19 cellular contexts compared by ENCODE assay signal in genomic region chr10:124575107-124576035, GRCh38.
DNase-seq lines count a peak whose midpoint lies in the region; ATAC-seq and TF ChIP-seq lines count a peak whose summit lies in the region.
"Had no signal": no experiment of that assay in that cellular context is flagged by ENCODE, and none has a peak within 500 bp of the region (broad histone marks: within the 10 kb centered on the region; RNA-seq: fewer than 3 reads in every experiment).

No MANE protein-coding gene starts in this region.

- ATAC-seq in Panc1: peak; percentile 27; the same call in 1 of the 2 replicates
- ATAC-seq in left lung: no peak
- no peak for ATAC-seq in GM19351 (IDR thresholded peaks at IDR 0.05; ENCODE audit: unreplicated experiment)
- ATAC-seq: HCT116, K562 had no signal

- CTCF ChIA-PET in Panc1 (lab: Charles Lee): interaction anchor here (0.8 kb wide), 1 partner anchor 321 kb away, joined by 3 read pairs; no protein-coding TSS in a partner anchor
- CTCF ChIA-PET in mammary epithelial cell (lab: Charles Lee; ENCODE audit: low non-redundant PET): interaction anchor here (0.6 kb wide), 1 partner anchor 170 kb away, joined by 3 read pairs; no protein-coding TSS in a partner anchor

- H3K27me3 Mint-ChIP-seq in H9 (ENCODE audit: low read depth) (peaks cover 4% of the 10 kb centered on the region), progenitor cell of endocrine pancreas (no peaks in the 10 kb centered on the region)
- H3K27me3 Mint-ChIP-seq: B cell; CD4-positive, CD25-positive, alpha-beta regulatory T cell had no signal

- H2BK12ac ChIP-seq in H9 (ENCODE audit: insufficient read length, low read depth, low read length): no peak overlapping the region

- H3K18ac ChIP-seq in H9 (ENCODE audit: insufficient read length, low read depth, low read length): no peak overlapping the region

- POLR2A ChIA-PET in Panc1 (lab: Charles Lee): no interaction called here

- no peaks in the 10 kb centered on the region for H3K27me3 ChIP-seq in H9 (ENCODE audit: insufficient read depth, low read length)
- H3K27me3 ChIP-seq in Panc1 (ENCODE audit: control insufficient read depth, insufficient read depth, low read length): no peaks in the 10 kb centered on the region
- no peaks in the 10 kb centered on the region for H3K27me3 ChIP-seq in left lung
- H3K27me3 ChIP-seq in mammary epithelial cell (ENCODE audit: insufficient read depth, low read length): no peaks in the 10 kb centered on the region

- H4K5ac ChIP-seq in H9 (ENCODE audit: insufficient read length, low read depth, low read length): no peak overlapping the region

- peaks cover 0 to 4% of the 10 kb centered on the region in 2 experiments; a peak in 2 of 4 replicates for H3K4me1 Mint-ChIP-seq in H9
- H3K4me1 Mint-ChIP-seq in progenitor cell of endocrine pancreas (ENCODE audit: low read depth): no peaks in the 10 kb centered on the region
- H3K4me1 Mint-ChIP-seq: CD4-positive, CD25-positive, alpha-beta regulatory T cell had no signal

- BruUV-seq in Panc1 (replicated peaks; lab: Mats Ljungman, UMichigan): no TSS peak
- BruUV-seq in mammary epithelial cell (replicated peaks; lab: Mats Ljungman, UMichigan): no TSS peak

- no peaks in the 10 kb centered on the region for H3K9me3 ChIP-seq in H9 (ENCODE audit: control insufficient read depth, low read depth, low read length)
- H3K9me3 ChIP-seq in Panc1 (ENCODE audit: control insufficient read depth, insufficient read depth, low read depth, low read length): no peaks in the 10 kb centered on the region
- H3K9me3 ChIP-seq in left lung: no peaks in the 10 kb centered on the region
- no peaks in the 10 kb centered on the region for H3K9me3 ChIP-seq in mammary epithelial cell (replicated peaks; ENCODE audit: insufficient read depth, low read length)

- no peaks in the 10 kb centered on the region for H3K23me2 ChIP-seq in H9 (ENCODE audit: insufficient read length, low read depth, low read length, poor library complexity, severe bottlenecking)

- no peak overlapping the region for H2BK15ac ChIP-seq in H9 (ENCODE audit: low read depth, low read length)

- H3K9me3 Mint-ChIP-seq in H9: peaks cover 6 to 7% of the 10 kb centered on the region in 2 experiments
- peaks cover 5% of the 10 kb centered on the region for H3K9me3 Mint-ChIP-seq in progenitor cell of endocrine pancreas (ENCODE audit: low read depth)

- H2AFZ ChIP-seq in H9 (ENCODE audit: low read length) (no peak overlapping the region), mammary epithelial cell (ENCODE audit: low read depth, low read length) (no peak overlapping the region)

- peak overlapping the region in 2 of 3 experiments; percentile 29 to 73; a peak in 2 of 7 replicates for H3K27ac Mint-ChIP-seq in H9
- H3K27ac Mint-ChIP-seq in progenitor cell of endocrine pancreas: peak overlapping the region; percentile 33
- H3K27ac Mint-ChIP-seq: B cell had no signal

- H3K4me1 ChIP-seq in H9 (ENCODE audit: insufficient read depth, low read length) (no peaks in the 10 kb centered on the region), Panc1 (ENCODE audit: control insufficient read depth, insufficient read depth, low read length) (no peaks in the 10 kb centered on the region), left lung (no peaks in the 10 kb centered on the region), mammary epithelial cell (ENCODE audit: insufficient read depth, low read length) (peaks cover 9% of the 10 kb centered on the region)
- H3K4me1 ChIP-seq: Caco-2 had no signal

- H3K4ac ChIP-seq in H9 (ENCODE audit: low read depth, low read length): no peak overlapping the region

- H3K56ac ChIP-seq in H9 (ENCODE audit: insufficient read length, low read depth, low read length): no peak overlapping the region

- H3K79me2 ChIP-seq in H9 (ENCODE audit: insufficient read depth, low read length) (no peaks in the 10 kb centered on the region), mammary epithelial cell (ENCODE audit: insufficient read depth, low read length) (no peaks in the 10 kb centered on the region)

- H3K4me3 ChIP-seq in Panc1 (ENCODE audit: low read depth in 2 of 2, low read length in 2 of 2): no peak overlapping the region
- no peak overlapping the region for H3K4me3 ChIP-seq in left lung
- H3K4me3 ChIP-seq in mammary epithelial cell (replicated peaks in 1 of 3; ENCODE audit: insufficient read depth in 1 of 3, low read depth in 2 of 3, low read length in 3 of 3): no peak overlapping the region
- H3K4me3 ChIP-seq: K562 had no signal

- H3K79me1 ChIP-seq in H9 (ENCODE audit: insufficient read depth, low read depth, low read length, poor library complexity, severe bottlenecking): no peaks in the 10 kb centered on the region

- no peak for TF ChIP-seq CTCF in H9 (conservative IDR thresholded peaks at IDR 0.05)
- no peak for TF ChIP-seq CTCF in Panc1 (IDR thresholded peaks at IDR 0.05)
- no peak for TF ChIP-seq CTCF in left lung (IDR thresholded peaks at IDR 0.05)
- TF ChIP-seq CTCF in progenitor cell of endocrine pancreas (IDR thresholded peaks at IDR 0.05; ENCODE audit: unreplicated experiment): no peak
- TF ChIP-seq CTCF in mammary epithelial cell (conservative IDR thresholded peaks at IDR 0.05 in 1 of 2, IDR thresholded peaks at IDR 0.05 in 1 of 2; ENCODE audit: extremely low read depth in 1 of 2, insufficient read depth in 1 of 2, low read depth in 1 of 2, low read length in 2 of 2): no peak

- H3K4me2 ChIP-seq in H9 (ENCODE audit: insufficient read depth, insufficient read length, low read length): no peak overlapping the region
- no peak overlapping the region for H3K4me2 ChIP-seq in mammary epithelial cell (ENCODE audit: insufficient read depth, low read depth, low read length)

- no peak overlapping the region for H3T11ph ChIP-seq in H9 (ENCODE audit: low read length)

- in situ Hi-C loops in Panc1 (cut with HindIII; ENCODE audit: low pct_unique_long_range_greater_than_20kb, low sequenced_read_pairs): no loop called here
- in situ Hi-C loops in mammary epithelial cell (cut with MboI; ENCODE audit: low sequenced_read_pairs in 2 of 2): no loop called here

- DNase-seq in H9 (no peak), Panc1 (ENCODE audit: low read depth, low spot score) (no peak), left lung (peak; percentile 21 to 63), progenitor cell of endocrine pancreas (ENCODE audit: low spot score, unreplicated experiment) (no peak), cerebellar cortex (ENCODE audit: low spot score) (no peak), mammary epithelial cell (no peak)
- DNase-seq: CD4-positive, CD25-positive, alpha-beta regulatory T cell; DMS153; EL; NCI-H1417 treated with DMSO at 0.1 percent for 48 hours; NCI-H2029; NCI-H2171 treated with DMSO at 0.1 percent for 48 hours; NCI-H446 treated with DMSO at 0.1 percent for 48 hours; NCI-H748 treated with DMSO at 0.1 percent for 48 hours had no signal

- H4K91ac ChIP-seq in H9 (ENCODE audit: insufficient read length, low read depth, low read length): no peak overlapping the region

- H3K23ac ChIP-seq in H9 (ENCODE audit: insufficient read length, low read depth, low read length): no peak overlapping the region

- H3K36me3 Mint-ChIP-seq in H9 (ENCODE audit: insufficient read depth in 1 of 3, low read depth in 3 of 3) (peaks cover 0 to 2% (median 0%) of the 10 kb centered on the region in 3 experiments; a peak in 1 of 7 replicates), progenitor cell of endocrine pancreas (ENCODE audit: insufficient read depth) (no peaks in the 10 kb centered on the region)

- H4K20me1 ChIP-seq in H9 (ENCODE audit: control insufficient read depth, insufficient read depth, insufficient read length): no peaks in the 10 kb centered on the region
- H4K20me1 ChIP-seq in mammary epithelial cell (ENCODE audit: insufficient read depth, low read length): no peaks in the 10 kb centered on the region

- no peaks in the 10 kb centered on the region for H3K36me3 ChIP-seq in Panc1 (ENCODE audit: control insufficient read depth, insufficient read depth, low read length)
- no peaks in the 10 kb centered on the region for H3K36me3 ChIP-seq in left lung
- no peaks in the 10 kb centered on the region for H3K36me3 ChIP-seq in mammary epithelial cell (ENCODE audit: insufficient read depth, low read length)

- no peak overlapping the region for H2BK120ac ChIP-seq in H9 (ENCODE audit: low read depth, low read length, poor library complexity, severe bottlenecking)

- no peak overlapping the region for H2AK5ac ChIP-seq in H9 (ENCODE audit: insufficient read length, low read length)

- H3K4me3 Mint-ChIP-seq in H9 (no peak overlapping the region), progenitor cell of endocrine pancreas (ENCODE audit: low read depth) (no peak overlapping the region)
- H3K4me3 Mint-ChIP-seq: B cell had no signal

- intact Hi-C loops in Panc1 (cut with micrococcal nuclease; ENCODE audit: unreplicated experiment): no loop called here
- intact Hi-C loops in left lung (cut with DNase I): no loop called here
- intact Hi-C loops in mammary epithelial cell (cut with micrococcal nuclease): no loop called here

- H2BK5ac ChIP-seq in H9 (ENCODE audit: insufficient read length, low read length): no peak overlapping the region

- dilution Hi-C loops in mammary epithelial cell (cut with HindIII; ENCODE audit: low sequenced_read_pairs): no loop called here

- H3K27ac ChIP-seq in H9 (ENCODE audit: insufficient read length, low read depth, low read length) (no peak overlapping the region), Panc1 (ENCODE audit: low read length) (no peak overlapping the region), left lung (no peak overlapping the region), mammary epithelial cell (ENCODE audit: insufficient read depth, low read depth, low read length) (no peak overlapping the region)

- H3K9ac ChIP-seq in H9 (ENCODE audit: extremely low read depth, insufficient read length, low read length) (no peak overlapping the region), mammary epithelial cell (ENCODE audit: insufficient read depth, low read length) (no peak overlapping the region)

- H3K14ac ChIP-seq in H9 (ENCODE audit: insufficient read depth, low read length): no peak overlapping the region

- H4K8ac ChIP-seq in H9 (replicated peaks; ENCODE audit: insufficient read length, low read depth, low read length): no peak overlapping the region

- WGBS in H9 (ENCODE audit: extremely low coverage, insufficient read length, low lambda C conversion rate): no CpG with 5 or more reads among the region's 22 CpGs
- WGBS in mammary epithelial cell (ENCODE audit: low coverage, missing lambda C conversion rate): 75% methylated on average over 18 of the region's 22 CpGs

- no peak overlapping the region for H2BK20ac ChIP-seq in H9 (ENCODE audit: low read depth, low read length, poor library complexity, severe bottlenecking)

Comparison
In these comparisons a context has a peak if more than half of its experiments do, and no peak if none do; other contexts are left out.
1. DNase-seq: peak in left lung (2 of 2); none in H9 (single experiment), Panc1 (single experiment), progenitor cell of endocrine pancreas (single experiment), cerebellar cortex (single experiment) and mammary epithelial cell (single experiment).